Comparison of ENCODE assay signal across 23 cellular contexts in genomic region chr15:82748315-82748714, GRCh38. TPM values are rescaled to one million over a fixed set of nuclear protein-coding genes. Genes with fewer than 3 reads are reported as not detected.
A peak's percentile ranks its signal among the peaks of the same experiment; 100 is the strongest.
DNase-seq lines count a peak whose midpoint lies in the region; ATAC-seq and TF ChIP-seq lines count a peak whose summit lies in the region.
"Had no signal": no experiment of that assay in that cellular context is flagged by ENCODE, and none has a peak within 500 bp of the region (broad histone marks: within the 10 kb centered on the region; RNA-seq: fewer than 3 reads in every experiment).

No MANE protein-coding gene starts in this region.

- H3K9me3 Mint-ChIP-seq in activated T-cell treated with anti-CD3 and anti-CD28 coated beads, Interleukin-2, amount 50 U/mL, for 24 hours, result no peaks in the 10 kb centered on the region
- H3K9me3 Mint-ChIP-seq in activated T-cell treated with anti-CD3 and anti-CD28 coated beads, Interleukin-2, amount 50 U/mL, for 4 hours, result no peaks in the 10 kb centered on the region
- H3K9me3 Mint-ChIP-seq in activated T-helper 17 cell treated with anti-CD3 and anti-CD28 coated beads, Interleukin-2, amount 50 U/mL, for 72 hours, result no peaks in the 10 kb centered on the region
- H3K9me3 Mint-ChIP-seq in natural killer cell, result no peaks in the 10 kb centered on the region
- H3K9me3 Mint-ChIP-seq in stimulated activated memory B cell treated with anti-CD40 and anti-IgM and Interleukin-4, amounts not matched to agents 10 μg/mL and 1 μg/mL and 100 μg/mL, for 72 hours, result no peaks in the 10 kb centered on the region
- H3K9me3 Mint-ChIP-seq: CD8-positive, alpha-beta memory T cell had no signal

- no peaks in the 10 kb centered on the region for H3K9me3 ChIP-seq in PC-3 (ENCODE audit: low read length)
- H3K9me3 ChIP-seq: BLaER1 treated with 17β-estradiol and CSF1 and Interleukin-3, amounts not matched to agents 10 nM and 100 nM had no signal

- H3K4me1 ChIP-seq in PC-3 (ENCODE audit: insufficient read depth, low read length), result peaks cover 16% of the 10 kb centered on the region

- no peaks in the 10 kb centered on the region for H3K27me3 ChIP-seq in PC-3 (ENCODE audit: low read length)
- H3K27me3 ChIP-seq: BLaER1 treated with 17β-estradiol and CSF1 and Interleukin-3, amounts not matched to agents 10 nM and 100 nM had no signal

- TF ChIP-seq CTCF in natural killer cell (IDR thresholded peaks at IDR 0.05) (no peak), PC-3 (conservative IDR thresholded peaks at IDR 0.05; ENCODE audit: low read depth, low read length) (no peak)

- H3K4me1 Mint-ChIP-seq in activated T-cell treated with anti-CD3 and anti-CD28 coated beads, Interleukin-2, amount 50 U/mL, for 24 hours (ENCODE audit: low read depth), result peaks cover 32% of the 10 kb centered on the region
- peaks cover 32% of the 10 kb centered on the region for H3K4me1 Mint-ChIP-seq in activated T-cell treated with anti-CD3 and anti-CD28 coated beads, Interleukin-2, amount 50 U/mL, for 4 hours (ENCODE audit: low read depth)
- H3K4me1 Mint-ChIP-seq in activated T-helper 17 cell treated with anti-CD3 and anti-CD28 coated beads, Interleukin-2, amount 50 U/mL, for 72 hours, result peaks cover 28% of the 10 kb centered on the region
- H3K4me1 Mint-ChIP-seq in natural killer cell, result peaks cover 32% of the 10 kb centered on the region in 2 donors
- H3K4me1 Mint-ChIP-seq in stimulated activated memory B cell treated with anti-CD40 and anti-IgM and Interleukin-4, amounts not matched to agents 10 μg/mL and 1 μg/mL and 100 μg/mL, for 72 hours, result peaks cover 45% of the 10 kb centered on the region

- POLR2A ChIA-PET in PC-3 (lab: Charles Lee; ENCODE audit: unreplicated experiment), result no interaction called here

- no peaks in the 10 kb centered on the region for H3K27me3 Mint-ChIP-seq in activated T-cell treated with anti-CD3 and anti-CD28 coated beads, Interleukin-2, amount 50 U/mL, for 24 hours
- no peaks in the 10 kb centered on the region for H3K27me3 Mint-ChIP-seq in activated T-cell treated with anti-CD3 and anti-CD28 coated beads, Interleukin-2, amount 50 U/mL, for 4 hours (ENCODE audit: low read depth)
- no peaks in the 10 kb centered on the region for H3K27me3 Mint-ChIP-seq in activated T-helper 17 cell treated with anti-CD3 and anti-CD28 coated beads, Interleukin-2, amount 50 U/mL, for 72 hours
- no peaks in the 10 kb centered on the region for H3K27me3 Mint-ChIP-seq in natural killer cell (ENCODE audit: low read depth in 2 of 2)
- H3K27me3 Mint-ChIP-seq in stimulated activated memory B cell treated with anti-CD40 and anti-IgM and Interleukin-4, amounts not matched to agents 10 μg/mL and 1 μg/mL and 100 μg/mL, for 72 hours, result no peaks in the 10 kb centered on the region
- H3K27me3 Mint-ChIP-seq: CD8-positive, alpha-beta memory T cell had no signal

- no peak overlapping the region for H2AFZ ChIP-seq in PC-3 (ENCODE audit: low read length)

- peaks cover 36% of the 10 kb centered on the region for H3K79me2 ChIP-seq in PC-3 (ENCODE audit: low read length)

- H3K36me3 Mint-ChIP-seq in activated T-cell treated with anti-CD3 and anti-CD28 coated beads, Interleukin-2, amount 50 U/mL, for 24 hours (ENCODE audit: low read depth), result peaks cover 40% of the 10 kb centered on the region
- peaks cover 14% of the 10 kb centered on the region for H3K36me3 Mint-ChIP-seq in activated T-cell treated with anti-CD3 and anti-CD28 coated beads, Interleukin-2, amount 50 U/mL, for 4 hours (ENCODE audit: insufficient read depth)
- peaks cover 34% of the 10 kb centered on the region for H3K36me3 Mint-ChIP-seq in activated T-helper 17 cell treated with anti-CD3 and anti-CD28 coated beads, Interleukin-2, amount 50 U/mL, for 72 hours (ENCODE audit: low read depth)
- H3K36me3 Mint-ChIP-seq in natural killer cell, result no peaks in the 10 kb centered on the region
- peaks cover 7% of the 10 kb centered on the region for H3K36me3 Mint-ChIP-seq in stimulated activated memory B cell treated with anti-CD40 and anti-IgM and Interleukin-4, amounts not matched to agents 10 μg/mL and 1 μg/mL and 100 μg/mL, for 72 hours

- H3K9me2 ChIP-seq in PC-3 (replicated peaks; ENCODE audit: low read length), result no peaks in the 10 kb centered on the region

- no peak for DNase-seq in activated T-cell treated with anti-CD3 and anti-CD28 coated beads, Interleukin-2, amount 50 U/mL, for 24 hours
- DNase-seq in activated T-cell treated with anti-CD3 and anti-CD28 coated beads, Interleukin-2, amount 50 U/mL, for 4 hours, result no peak
- DNase-seq in natural killer cell, result no peak
- no peak for DNase-seq in PC-3
- DNase-seq: 8988T; Calu3; CD8-positive, alpha-beta memory T cell; DMS53; GDM1; MM.1S; NCI-H1092 treated with DMSO at 0.1 percent for 48 hours; NCI-H1436 treated with DMSO at 0.1 percent for 48 hours; NCI-H1930; NCI-H69 had no signal

- intact Hi-C loops in natural killer cell (cut with micrococcal nuclease), result no loop called here
- intact Hi-C loops in PC-3 (cut with micrococcal nuclease), result no loop called here

- CTCF ChIA-PET in PC-3 (lab: Charles Lee), result no interaction called here

- BruUV-seq in PC-3 (replicated peaks; lab: Mats Ljungman, UMichigan), result no TSS peak

- 0 out of 2 replicates have a peak, but pooled peaks cover 3% of the 10 kb centered on the region for H4K20me1 ChIP-seq in PC-3 (ENCODE audit: low read length)

- no peak overlapping the region for H3K4me3 ChIP-seq in PC-3 (ENCODE audit: low read length)

- no peak overlapping the region for H3K27ac ChIP-seq in PC-3 (ENCODE audit: low read length)
- H3K27ac ChIP-seq: BLaER1 treated with 17β-estradiol and CSF1 and Interleukin-3, amounts not matched to agents 10 nM and 100 nM had no signal

- H3K4me2 ChIP-seq in PC-3 (ENCODE audit: low read length), result no peak overlapping the region

- H3F3A ChIP-seq in PC-3 (ENCODE audit: low read length, unreplicated experiment), result no peaks in the 10 kb centered on the region

- peak overlapping the region; percentile 94 for H3K4me3 Mint-ChIP-seq in activated T-cell treated with anti-CD3 and anti-CD28 coated beads, Interleukin-2, amount 50 U/mL, for 24 hours
- no peak overlapping the region for H3K4me3 Mint-ChIP-seq in activated T-cell treated with anti-CD3 and anti-CD28 coated beads, Interleukin-2, amount 50 U/mL, for 4 hours
- H3K4me3 Mint-ChIP-seq in activated T-helper 17 cell treated with anti-CD3 and anti-CD28 coated beads, Interleukin-2, amount 50 U/mL, for 72 hours, result peak overlapping the region; percentile 96
- H3K4me3 Mint-ChIP-seq in natural killer cell, result peak overlapping the region; percentile 59
- H3K4me3 Mint-ChIP-seq in stimulated activated memory B cell treated with anti-CD40 and anti-IgM and Interleukin-4, amounts not matched to agents 10 μg/mL and 1 μg/mL and 100 μg/mL, for 72 hours, result peak overlapping the region; percentile 15

- no peak for ATAC-seq in activated T-cell treated with anti-CD3 and anti-CD28 coated beads, Interleukin-2, amount 50 U/mL, for 4 hours
- ATAC-seq in activated T-helper 17 cell treated with anti-CD3 and anti-CD28 coated beads, Interleukin-2, amount 50 U/mL, for 72 hours (replicated peaks), result no peak
- ATAC-seq in natural killer cell (no peak), HG03175 (IDR thresholded peaks at IDR 0.05; ENCODE audit: unreplicated experiment) (no peak), PC-3 (no peak), GM21528 (IDR thresholded peaks at IDR 0.05; ENCODE audit: low FRiP score, unreplicated experiment) (no peak)
- no peak for ATAC-seq in stimulated activated memory B cell treated with anti-CD40 and anti-IgM and Interleukin-4, amounts not matched to agents 10 μg/mL and 1 μg/mL and 100 μg/mL, for 72 hours
- ATAC-seq: Panc1, SK-N-SH treated with all-trans-retinoic acid at 6 μM for 48 hours had no signal

- no peak overlapping the region for H3K9ac ChIP-seq in PC-3 (ENCODE audit: low read length)
- H3K9ac ChIP-seq: BLaER1 treated with 17β-estradiol and CSF1 and Interleukin-3, amounts not matched to agents 10 nM and 100 nM had no signal

- H3K27ac Mint-ChIP-seq in activated T-cell treated with anti-CD3 and anti-CD28 coated beads, Interleukin-2, amount 50 U/mL, for 24 hours, result no peak overlapping the region
- H3K27ac Mint-ChIP-seq in activated T-helper 17 cell treated with anti-CD3 and anti-CD28 coated beads, Interleukin-2, amount 50 U/mL, for 72 hours, result no peak overlapping the region
- H3K27ac Mint-ChIP-seq in natural killer cell, result no peak overlapping the region
- H3K27ac Mint-ChIP-seq in stimulated activated memory B cell treated with anti-CD40 and anti-IgM and Interleukin-4, amounts not matched to agents 10 μg/mL and 1 μg/mL and 100 μg/mL, for 72 hours, result no peak overlapping the region

- peaks cover 7% of the 10 kb centered on the region for H3K36me3 ChIP-seq in PC-3 (ENCODE audit: low read depth, low read length)

RNA-seq across cellular contexts. Expression of gene AP3B2, which starts 38.6 kb away (rescaled TPM):
- under 1 TPM; 0.15 to 0.46 (median 0.18) TPM for total RNA-seq in activated T-cell treated with anti-CD3 and anti-CD28 coated beads, Interleukin-2, amount 50 U/mL, for 4 hours
- total RNA-seq in activated T-helper 17 cell treated with anti-CD3 and anti-CD28 coated beads, Interleukin-2, amount 50 U/mL, for 72 hours, result 1 to 10 TPM in 1 of 2 donors, under 1 TPM in 1; 0.41 to 1.5 TPM
- total RNA-seq in natural killer cell, result under 1 TPM in 1 of 3 donors, not detected in 2; 0.59 TPM
- 0.47 TPM in 1 of 2 replicates, not detected in the other for total RNA-seq in PC-3 (2014; rRNA removed)

RNA-seq across cellular contexts. Expression of gene FSD2, which starts 57.6 kb away (rescaled TPM):
- total RNA-seq in activated T-cell treated with anti-CD3 and anti-CD28 coated beads, Interleukin-2, amount 50 U/mL, for 4 hours, result not detected
- total RNA-seq in activated T-helper 17 cell treated with anti-CD3 and anti-CD28 coated beads, Interleukin-2, amount 50 U/mL, for 72 hours, result not detected
- total RNA-seq in natural killer cell (not detected), PC-3 (2014; rRNA removed) (not detected in 2 replicates)
- total RNA-seq: Calu3; CD8-positive, alpha-beta memory T cell; H1; NCI-H460 had no signal
